ENCODE assay signal across 24 cellular contexts in the genomic region with DNA sequence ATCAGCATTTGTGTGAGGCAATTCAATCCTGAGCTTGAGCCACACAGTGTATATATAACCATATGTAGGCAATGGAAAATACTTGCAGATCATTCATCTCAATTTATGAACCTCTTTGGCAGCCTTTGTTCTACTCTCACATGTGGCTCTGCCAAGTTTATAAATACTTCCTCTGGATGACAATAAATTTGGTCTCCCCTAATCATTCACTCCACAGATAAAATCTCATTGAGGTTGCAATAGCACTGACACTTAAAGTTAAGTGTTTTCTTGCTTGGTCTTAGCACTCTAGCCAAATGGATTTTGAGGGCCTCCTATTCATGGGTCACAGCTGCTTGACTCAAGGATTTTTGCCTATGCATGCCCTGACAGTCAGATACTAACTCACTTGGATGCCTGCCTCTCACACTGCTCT.
DNase-seq lines count a peak whose midpoint lies in the region; ATAC-seq and TF ChIP-seq lines count a peak whose summit lies in the region.
"Had no signal": no experiment of that assay in that cellular context is flagged by ENCODE, and none has a peak within 500 bp of the region (broad histone marks: within the 10 kb centered on the region; RNA-seq: fewer than 3 reads in every experiment).

No MANE protein-coding gene starts in this region.

- no peak overlapping the region for H3K27ac Mint-ChIP-seq in activated T-helper 1 cell treated with anti-CD3 and anti-CD28 coated beads, Interleukin-12 subunit alpha, Interleukin-12 subunit beta, Interleukin-2, Interleukin-4 antibody, amounts not matched to agents 30 ng/mL and 10 ng/mL and 1 ng/mL, durations not matched to agents 14 hours and 24 hours and 36 hours
- H3K27ac Mint-ChIP-seq: CD4-positive, CD25-positive, alpha-beta regulatory T cell; GM23338; mesothelial cell of epicardium; naive thymus-derived CD4-positive, alpha-beta T cell had no signal

- no peaks in the 10 kb centered on the region for H3K4me1 Mint-ChIP-seq in activated T-helper 1 cell treated with anti-CD3 and anti-CD28 coated beads, Interleukin-12 subunit alpha, Interleukin-12 subunit beta, Interleukin-2, Interleukin-4 antibody, amounts not matched to agents 30 ng/mL and 10 ng/mL and 1 ng/mL, durations not matched to agents 14 hours and 24 hours and 36 hours (ENCODE audit: low read depth)
- H3K4me1 Mint-ChIP-seq: CD4-positive, CD25-positive, alpha-beta regulatory T cell; naive thymus-derived CD4-positive, alpha-beta T cell had no signal

- H3K36me3 Mint-ChIP-seq in activated T-helper 1 cell treated with anti-CD3 and anti-CD28 coated beads, Interleukin-12 subunit alpha, Interleukin-12 subunit beta, Interleukin-2, Interleukin-4 antibody, amounts not matched to agents 30 ng/mL and 10 ng/mL and 1 ng/mL, durations not matched to agents 14 hours and 24 hours and 36 hours (ENCODE audit: low read depth), result no peaks in the 10 kb centered on the region
- H3K36me3 Mint-ChIP-seq: CD4-positive, CD25-positive, alpha-beta regulatory T cell; naive thymus-derived CD4-positive, alpha-beta T cell had no signal

- H3K27ac ChIP-seq in AG04450 (ENCODE audit: low read depth, low read length), result no peak overlapping the region
- H3K27ac ChIP-seq: stomach, tibial nerve had no signal

- H3K27me3 Mint-ChIP-seq in activated T-helper 1 cell treated with anti-CD3 and anti-CD28 coated beads, Interleukin-12 subunit alpha, Interleukin-12 subunit beta, Interleukin-2, Interleukin-4 antibody, amounts not matched to agents 30 ng/mL and 10 ng/mL and 1 ng/mL, durations not matched to agents 14 hours and 24 hours and 36 hours (ENCODE audit: insufficient read depth), result no peaks in the 10 kb centered on the region

- no peaks in the 10 kb centered on the region for H3K9me3 Mint-ChIP-seq in activated T-helper 1 cell treated with anti-CD3 and anti-CD28 coated beads, Interleukin-12 subunit alpha, Interleukin-12 subunit beta, Interleukin-2, Interleukin-4 antibody, amounts not matched to agents 30 ng/mL and 10 ng/mL and 1 ng/mL, durations not matched to agents 14 hours and 24 hours and 36 hours
- H3K9me3 Mint-ChIP-seq: naive thymus-derived CD4-positive, alpha-beta T cell had no signal

- CTCF ChIA-PET in AG04450 (lab: Charles Lee), result interaction anchor here (1.5 to 3.8 kb wide), 3 partner anchors 90 to 392 kb away, joined by 5 to 48 read pairs (median 5); no protein-coding TSS in a partner anchor

- H3K27me3 ChIP-seq in AG04450 (ENCODE audit: control insufficient read depth, insufficient read depth, low read length), result no peaks in the 10 kb centered on the region
- H3K27me3 ChIP-seq: tibial nerve had no signal

- H3K4me3 ChIP-seq in AG04450 (ENCODE audit: low read depth, low read length), result no peak overlapping the region
- H3K4me3 ChIP-seq in epithelial cell of esophagus (ENCODE audit: low read length), result no peak overlapping the region
- H3K4me3 ChIP-seq: GM23338, stomach, tibial nerve had no signal

- H3K4me3 Mint-ChIP-seq in activated T-helper 1 cell treated with anti-CD3 and anti-CD28 coated beads, Interleukin-12 subunit alpha, Interleukin-12 subunit beta, Interleukin-2, Interleukin-4 antibody, amounts not matched to agents 30 ng/mL and 10 ng/mL and 1 ng/mL, durations not matched to agents 14 hours and 24 hours and 36 hours, result no peak overlapping the region
- H3K4me3 Mint-ChIP-seq: CD4-positive, CD25-positive, alpha-beta regulatory T cell; GM23338; mesothelial cell of epicardium; naive thymus-derived CD4-positive, alpha-beta T cell had no signal

- POLR2A ChIA-PET in AG04450 (lab: Yijun Ruan, JAX), result no interaction called here

- no peak for ATAC-seq in HG02852 (IDR thresholded peaks at IDR 0.05; ENCODE audit: unreplicated experiment)
- ATAC-seq: GM23338; left lobe of liver; naive thymus-derived CD4-positive, alpha-beta T cell had no signal

- no peak for TF ChIP-seq CTCF in AG04450 (IDR thresholded peaks at IDR 0.05; ENCODE audit: low read depth, low read length)
- no peak for TF ChIP-seq CTCF in epithelial cell of esophagus (IDR thresholded peaks at IDR 0.05; ENCODE audit: insufficient read depth, low read depth, low read length, missing control alignments)

- intact Hi-C loops in activated T-helper 1 cell treated with anti-CD3 and anti-CD28 coated beads, Interleukin-12 subunit alpha, Interleukin-12 subunit beta, Interleukin-2, Interleukin-4 antibody, amounts not matched to agents 30 ng/mL and 10 ng/mL and 1 ng/mL, durations not matched to agents 14 hours and 24 hours and 36 hours (cut with micrococcal nuclease), result no loop called here

- DNase-seq in AG04450 (ENCODE audit: low read depth, low spot score) (peak; percentile 8), DMS79 treated with DMSO at 0.1 percent for 48 hours (lab: John Stamatoyannopoulos, UW) (peak; percentile 99), NCI-H1105 (lab: John Stamatoyannopoulos, UW) (peak; percentile 97), epithelial cell of esophagus (ENCODE audit: low read depth) (peak; percentile 49), NCI-H2029 treated with DMSO at 0.1 percent for 48 hours (lab: John Stamatoyannopoulos, UW) (no peak), LoVo (ENCODE audit: low spot score) (no peak)
- no peak for DNase-seq in activated T-helper 1 cell treated with anti-CD3 and anti-CD28 coated beads, Interleukin-12 subunit alpha, Interleukin-12 subunit beta, Interleukin-2, Interleukin-4 antibody, amounts not matched to agents 30 ng/mL and 10 ng/mL and 1 ng/mL, durations not matched to agents 14 hours and 24 hours and 36 hours (ENCODE audit: low spot score)
- DNase-seq: activated CD4-positive, alpha-beta T cell treated with anti-CD3 and anti-CD28 coated beads, Interleukin-2, amount 50 U/mL, for 1 hour; activated naive CD4-positive, alpha-beta T cell treated with anti-CD3 and anti-CD28 coated beads, Interleukin-2, amount 50 U/mL, for 16 hours; amygdala; CD4-positive, CD25-positive, alpha-beta regulatory T cell; head of caudate nucleus; Karpas-422; naive thymus-derived CD4-positive, alpha-beta T cell; NCI-H1048; OCI-M1; stimulated activated CD8-positive, alpha-beta memory T cell treated with anti-CD3 and anti-CD28 coated beads, Interleukin-4, amount 100 ng/mL, for 48 hours; stomach; T-helper 9 cell had no signal

- H3K9me3 ChIP-seq in AG04450 (ENCODE audit: control insufficient read depth, insufficient read depth, low read length), result no peaks in the 10 kb centered on the region
- H3K9me3 ChIP-seq: stomach had no signal

Comparison
In these comparisons a context has a peak if more than half of its experiments do, and no peak if none do; other contexts are left out.
1. DNase-seq: peak in AG04450 (single experiment), DMS79 treated with DMSO at 0.1 percent for 48 hours (single experiment), NCI-H1105 (single experiment) and epithelial cell of esophagus (single experiment); none in NCI-H2029 treated with DMSO at 0.1 percent for 48 hours (single experiment), LoVo (single experiment) and activated T-helper 1 cell treated with anti-CD3 and anti-CD28 coated beads, Interleukin-12 subunit alpha, Interleukin-12 subunit beta, Interleukin-2, Interleukin-4 antibody, amounts not matched to agents 30 ng/mL and 10 ng/mL and 1 ng/mL, durations not matched to agents 14 hours and 24 hours and 36 hours (single experiment).